In the genomic region with DNA sequence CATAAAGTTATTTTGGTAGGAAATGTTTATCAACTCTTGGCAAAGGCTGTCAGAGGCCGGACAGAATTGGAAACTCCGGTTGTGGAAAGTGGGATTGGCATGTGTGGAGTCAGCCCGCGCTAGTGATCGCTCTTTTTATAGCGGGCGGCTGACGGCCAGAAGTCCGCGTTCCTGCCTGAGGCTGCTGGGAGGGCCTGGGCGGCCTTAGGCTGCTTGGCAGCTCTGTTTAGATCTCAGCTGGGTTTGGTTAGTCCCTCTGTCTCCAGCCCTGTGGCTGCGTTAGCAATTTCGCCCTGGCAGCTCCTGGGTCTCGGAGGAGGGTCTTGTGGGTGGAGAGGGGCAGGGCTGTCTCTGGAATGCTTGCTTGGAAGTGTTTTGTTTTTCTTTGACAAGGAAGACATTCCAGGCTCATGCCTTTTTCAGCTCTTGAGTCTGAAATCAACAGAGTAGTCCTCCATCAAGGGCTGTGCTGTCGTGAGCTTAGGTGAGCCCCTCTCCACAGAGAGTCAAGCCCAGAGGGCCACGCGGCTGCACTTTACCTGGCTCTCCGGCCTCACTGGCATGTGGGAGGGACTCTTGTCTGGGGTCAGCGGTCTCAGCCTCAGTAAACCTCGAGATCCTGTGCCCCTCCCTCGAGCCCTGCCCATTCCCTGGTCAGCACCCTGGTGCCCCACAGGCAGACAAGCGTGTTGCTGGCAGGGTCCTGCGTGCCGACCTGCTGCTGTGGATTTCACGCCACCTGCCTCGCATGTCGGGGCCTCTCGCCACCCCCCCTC, we compare ENCODE assay signal across 10 cellular contexts. TPM values are rescaled to one million over a fixed set of nuclear protein-coding genes. Genes with fewer than 3 reads are reported as not detected.
DNase-seq lines count a peak whose midpoint lies in the region; ATAC-seq and TF ChIP-seq lines count a peak whose summit lies in the region.
"Had no signal": no experiment of that assay in that cellular context is flagged by ENCODE, and none has a peak within 500 bp of the region (broad histone marks: within the 10 kb centered on the region; RNA-seq: fewer than 3 reads in every experiment).

No MANE protein-coding gene starts in this region.

- ATAC-seq in thoracic aorta (ENCODE audit: insufficient number of reproducible peaks, low FRiP score, low read depth) (peak; percentile 56), GM18861 (IDR thresholded peaks at IDR 0.05; ENCODE audit: unreplicated experiment) (no peak)
- no peak for ATAC-seq in effector memory CD8-positive, alpha-beta T cell (replicated peaks)

- CTCF ChIA-PET in CD8-positive, alpha-beta memory T cell (lab: Charles Lee): no interaction called here

- H3K4me3 ChIP-seq in esophagus muscularis mucosa (peak overlapping the region; percentile 17 to 39 (median 25)), thoracic aorta (peak overlapping the region; percentile 64)
- H3K4me3 ChIP-seq in CD8-positive, alpha-beta memory T cell (ENCODE audit: low read length): no peak overlapping the region

- peak overlapping the region; percentile 38 for H3K4me3 Mint-ChIP-seq in mesothelial cell of epicardium
- no peak overlapping the region for H3K4me3 Mint-ChIP-seq in effector memory CD8-positive, alpha-beta T cell
- H3K4me3 Mint-ChIP-seq in CD8-positive, alpha-beta memory T cell: no peak overlapping the region
- H3K4me3 Mint-ChIP-seq: activated B cell treated with CpG ODN at 0.5 μM for 24 hours had no signal

- TF ChIP-seq CTCF in esophagus muscularis mucosa (IDR thresholded peaks at IDR 0.05) (peak in 1 of 3 experiments; percentile 7), mesothelial cell of epicardium (IDR thresholded peaks at IDR 0.05; ENCODE audit: unreplicated experiment) (no peak), thoracic aorta (IDR thresholded peaks at IDR 0.05) (no peak)

- intact Hi-C loops in esophagus muscularis mucosa (cut with DNase I): no loop called here

- H3K36me3 ChIP-seq in esophagus muscularis mucosa: peaks cover 2 to 63% (median 43%) of the 10 kb centered on the region in 4 donors
- peaks cover 3% of the 10 kb centered on the region for H3K36me3 ChIP-seq in thoracic aorta
- peaks cover 7% of the 10 kb centered on the region for H3K36me3 ChIP-seq in CD8-positive, alpha-beta memory T cell (ENCODE audit: insufficient read depth, low read length)

- H3K4me1 Mint-ChIP-seq in mesothelial cell of epicardium: peaks cover 26% of the 10 kb centered on the region
- peaks cover 12 to 20% of the 10 kb centered on the region in 2 donors for H3K4me1 Mint-ChIP-seq in effector memory CD8-positive, alpha-beta T cell (ENCODE audit: low read depth in 2 of 2)
- peaks cover 2 to 14% (median 4%) of the 10 kb centered on the region in 3 donors for H3K4me1 Mint-ChIP-seq in CD8-positive, alpha-beta memory T cell

- H3K27me3 ChIP-seq in esophagus muscularis mucosa: no peaks in the 10 kb centered on the region
- no peaks in the 10 kb centered on the region for H3K27me3 ChIP-seq in thoracic aorta (replicated peaks; ENCODE audit: insufficient read depth)
- H3K27me3 ChIP-seq in CD8-positive, alpha-beta memory T cell (ENCODE audit: insufficient read depth, low read length, poor library complexity, severe bottlenecking): no peaks in the 10 kb centered on the region

- peaks cover 12% of the 10 kb centered on the region for H3K36me3 Mint-ChIP-seq in mesothelial cell of epicardium
- peaks cover 46% of the 10 kb centered on the region for H3K36me3 Mint-ChIP-seq in effector memory CD8-positive, alpha-beta T cell (ENCODE audit: insufficient read depth)
- peaks cover 0 to 66% (median 5%) of the 10 kb centered on the region in 3 donors for H3K36me3 Mint-ChIP-seq in CD8-positive, alpha-beta memory T cell

- DNase-seq in NCI-H226 (peak; percentile 78), esophagus muscularis mucosa (ENCODE audit: extremely low spot score) (peak; percentile 95), mesothelial cell of epicardium (ENCODE audit: low spot score in 2 of 2, unreplicated experiment in 2 of 2) (peak; percentile 56 to 73), thoracic aorta (ENCODE audit: low spot score) (peak; percentile 62), NCI-H2029 (lab: John Stamatoyannopoulos, UW) (no peak)
- no peak for DNase-seq in effector memory CD8-positive, alpha-beta T cell
- no peak for DNase-seq in CD8-positive, alpha-beta memory T cell
- DNase-seq: activated B cell treated with CpG ODN at 0.5 μM for 24 hours; stimulated activated CD4-positive, alpha-beta T cell treated with anti-CD3 and anti-CD28 coated beads, Interleukin-1b, Interleukin-23, amount 100 ng/mL, for 48 hours had no signal

- H3K27me3 Mint-ChIP-seq in mesothelial cell of epicardium (ENCODE audit: low read depth): no peaks in the 10 kb centered on the region
- no peaks in the 10 kb centered on the region for H3K27me3 Mint-ChIP-seq in effector memory CD8-positive, alpha-beta T cell
- no peaks in the 10 kb centered on the region for H3K27me3 Mint-ChIP-seq in CD8-positive, alpha-beta memory T cell
- H3K27me3 Mint-ChIP-seq: activated B cell treated with CpG ODN at 0.5 μM for 24 hours had no signal

- H3K9me3 ChIP-seq in esophagus muscularis mucosa: no peaks in the 10 kb centered on the region
- no peaks in the 10 kb centered on the region for H3K9me3 ChIP-seq in thoracic aorta
- H3K9me3 ChIP-seq in CD8-positive, alpha-beta memory T cell (ENCODE audit: low read length): no peaks in the 10 kb centered on the region

- POLR2A ChIA-PET in CD8-positive, alpha-beta memory T cell (lab: Charles Lee): no interaction called here

- peak overlapping the region; percentile 99 for H3K27ac Mint-ChIP-seq in mesothelial cell of epicardium
- peak overlapping the region in 1 of 2 donors; percentile 77 for H3K27ac Mint-ChIP-seq in effector memory CD8-positive, alpha-beta T cell
- no peak overlapping the region for H3K27ac Mint-ChIP-seq in CD8-positive, alpha-beta memory T cell

- peaks cover 65 to 94% (median 72%) of the 10 kb centered on the region in 4 donors for H3K4me1 ChIP-seq in esophagus muscularis mucosa
- peaks cover 19 to 63% of the 10 kb centered on the region in 2 donors for H3K4me1 ChIP-seq in thoracic aorta (ENCODE audit: control insufficient read depth in 1 of 2, low read depth in 2 of 2)
- H3K4me1 ChIP-seq in CD8-positive, alpha-beta memory T cell (ENCODE audit: insufficient read depth, low read length): no peaks in the 10 kb centered on the region

- peak overlapping the region; percentile 82 to 90 (median 87) for H3K27ac ChIP-seq in esophagus muscularis mucosa (replicated peaks in 1 of 4)
- H3K27ac ChIP-seq in thoracic aorta: peak overlapping the region; percentile 74 to 82
- no peak overlapping the region for H3K27ac ChIP-seq in CD8-positive, alpha-beta memory T cell (ENCODE audit: low read depth, low read length)

- no peak for TF ChIP-seq EP300 in esophagus muscularis mucosa (IDR thresholded peaks at IDR 0.05)

- no peak for TF ChIP-seq POLR2A in esophagus muscularis mucosa (IDR thresholded peaks at IDR 0.05; ENCODE audit: low read depth)

- WGBS in esophagus muscularis mucosa: 30% methylated on average over 22 of the region's 28 CpGs

- no peaks in the 10 kb centered on the region for H3K9me3 Mint-ChIP-seq in mesothelial cell of epicardium
- H3K9me3 Mint-ChIP-seq in effector memory CD8-positive, alpha-beta T cell: no peaks in the 10 kb centered on the region
- H3K9me3 Mint-ChIP-seq in CD8-positive, alpha-beta memory T cell: no peaks in the 10 kb centered on the region
- H3K9me3 Mint-ChIP-seq: activated B cell treated with CpG ODN at 0.5 μM for 24 hours had no signal

RNA-seq across cellular contexts. Expression of a gene that starts 22.5 kb away (rescaled TPM):
- total RNA-seq in esophagus muscularis mucosa (10 to 100 TPM; 10.8 to 13.2 (median 12.0) TPM), mesothelial cell of epicardium (54.1 to 59.1 TPM (median 58.2 TPM) in 3 replicates), thoracic aorta (10 to 100 TPM; 12.3 to 33.4 TPM)
- total RNA-seq in CD8-positive, alpha-beta memory T cell: 10 to 100 TPM; 82.0 to 84.9 TPM
- polyA plus RNA-seq in CD8-positive, alpha-beta memory T cell: 1.2 TPM

RNA-seq across cellular contexts. Expression of a gene that starts 34.9 kb away (rescaled TPM):
- total RNA-seq in esophagus muscularis mucosa (100 to 1,000 TPM in 2 of 4 donors, 10 to 100 TPM in 2; 76.0 to 156 (median 93.7) TPM), mesothelial cell of epicardium (107 to 116 TPM (median 115 TPM) in 3 replicates), thoracic aorta (100 to 1,000 TPM in 1 of 2 donors, 10 to 100 TPM in 1; 81.4 to 116 TPM)
- 10 to 100 TPM; 96.5 to 99.2 TPM for total RNA-seq in CD8-positive, alpha-beta memory T cell
- 44.2 TPM for polyA plus RNA-seq in CD8-positive, alpha-beta memory T cell

RNA-seq across cellular contexts. Expression of a gene that starts 49.9 kb away (rescaled TPM):
- total RNA-seq in esophagus muscularis mucosa: 10 to 100 TPM; 41.9 to 69.8 (median 55.3) TPM
- total RNA-seq in mesothelial cell of epicardium: 73.4 to 75.6 TPM (median 73.8 TPM) in 3 replicates
- total RNA-seq in thoracic aorta: 10 to 100 TPM; 26.3 to 46.2 TPM
- total RNA-seq in CD8-positive, alpha-beta memory T cell: 10 to 100 TPM; 96.6 to 99.1 TPM
- 120 TPM for polyA plus RNA-seq in CD8-positive, alpha-beta memory T cell

RNA-seq across cellular contexts. Expression of a gene that starts 50.4 kb away (rescaled TPM):
- 10 to 100 TPM; 29.5 to 56.9 (median 35.3) TPM for total RNA-seq in esophagus muscularis mucosa
- total RNA-seq in mesothelial cell of epicardium: 142 to 156 TPM (median 146 TPM) in 3 replicates
- 10 to 100 TPM; 23.8 to 43.7 TPM for total RNA-seq in thoracic aorta
- 100 to 1,000 TPM; 131 to 138 TPM for total RNA-seq in CD8-positive, alpha-beta memory T cell
- polyA plus RNA-seq in CD8-positive, alpha-beta memory T cell: 36.2 TPM

Comparison
In these comparisons a context has a peak if more than half of its experiments do, and no peak if none do; other contexts are left out.
1. DNase-seq: peak in NCI-H226 (single experiment), esophagus muscularis mucosa (single experiment), mesothelial cell of epicardium (2 of 2) and thoracic aorta (single experiment); none in NCI-H2029 (single experiment), effector memory CD8-positive, alpha-beta T cell (0 of 3) and CD8-positive, alpha-beta memory T cell (0 of 5).